ENCODE assay signal across 18 cellular contexts in genomic region chr1:215273838-215274516, GRCh38.
A peak's percentile ranks its signal among the peaks of the same experiment; 100 is the strongest.
DNase-seq lines count a peak whose midpoint lies in the region; ATAC-seq, FAIRE-seq and TF ChIP-seq lines count a peak whose summit lies in the region.
"Had no signal": no experiment of that assay in that cellular context is flagged by ENCODE, and none has a peak within 500 bp of the region (broad histone marks: within the 10 kb centered on the region; RNA-seq: fewer than 3 reads in every experiment).

No MANE protein-coding gene starts in this region.

- peak; percentile 85 for DNase-seq in ACHN
- peak; percentile 74 for DNase-seq in HFFc6
- DNase-seq in astrocyte (ENCODE audit: low read depth), result peak; percentile 95
- peak; percentile 36 for DNase-seq in foreskin melanocyte
- no peak for DNase-seq in NCI-H1105 (lab: John Stamatoyannopoulos, UW)
- DNase-seq in NCI-H82 treated with DMSO at 0.1 percent for 48 hours (lab: John Stamatoyannopoulos, UW; ENCODE audit: unreplicated experiment), result no peak
- no peak for DNase-seq in NCI-H1694 (lab: John Stamatoyannopoulos, UW)
- DNase-seq: activated CD4-positive, alpha-beta T cell treated with anti-CD3 and anti-CD28 coated beads for 1 hour; activated T-cell treated with anti-CD3 and anti-CD28 coated beads, Interleukin-2, amount 50 U/mL, for 4 hours; BE2C; GF-D8; left colon; naive thymus-derived CD8-positive, alpha-beta T cell; NCI-H774; stimulated activated CD4-positive, alpha-beta T cell treated with anti-CD3 and anti-CD28 coated beads, Interleukin-12 subunit alpha, Interleukin-12 subunit beta, amount 100 ng/mL, for 4 hours had no signal

- no peak overlapping the region for H2AFZ ChIP-seq in astrocyte (ENCODE audit: low read depth, low read length)

- H3K9me3 Mint-ChIP-seq in HFFc6 (peaks cover 3% of the 10 kb centered on the region; the same call in 1 of the 2 replicates), astrocyte (ENCODE audit: unreplicated experiment) (peaks cover 3% of the 10 kb centered on the region)

- peak overlapping the region; percentile 5 for H3K27ac ChIP-seq in astrocyte (ENCODE audit: low read depth, low read length)
- H3K27ac ChIP-seq: ascending aorta had no signal

- H3K9me3 ChIP-seq in astrocyte (ENCODE audit: insufficient read depth, low read depth, low read length), result no peaks in the 10 kb centered on the region
- H3K9me3 ChIP-seq: ascending aorta, BE2C had no signal

- peak overlapping the region; percentile 28 for H3K4me3 ChIP-seq in astrocyte (ENCODE audit: insufficient read depth, low read depth, low read length)
- H3K4me3 ChIP-seq: ascending aorta had no signal

- in situ Hi-C loops in ACHN (cut with HindIII; ENCODE audit: low pct_ligation_motif_present, low pct_unique_long_range_greater_than_20kb, low sequenced_read_pairs), result no loop called here

- peaks cover 10% of the 10 kb centered on the region for H3K36me3 Mint-ChIP-seq in HFFc6 (ENCODE audit: low read depth)
- H3K36me3 Mint-ChIP-seq in astrocyte (ENCODE audit: low read depth, unreplicated experiment), result no peaks in the 10 kb centered on the region
- H3K36me3 Mint-ChIP-seq: naive thymus-derived CD8-positive, alpha-beta T cell had no signal

- TF ChIP-seq CTCF in HFFc6 (IDR thresholded peaks at IDR 0.05), result no peak
- TF ChIP-seq CTCF in astrocyte (IDR thresholded peaks at IDR 0.05; ENCODE audit: insufficient read depth, low read depth, low read length), result no peak

- no peaks in the 10 kb centered on the region for H3K27me3 ChIP-seq in astrocyte (ENCODE audit: insufficient read depth, low read length)
- H3K27me3 ChIP-seq: ascending aorta, BE2C had no signal

- H3K4me2 ChIP-seq in astrocyte (ENCODE audit: low read length), result peak overlapping the region; percentile 65

- no peaks in the 10 kb centered on the region for H3K36me3 ChIP-seq in astrocyte (ENCODE audit: insufficient read depth, low read length)
- H3K36me3 ChIP-seq: ascending aorta, BE2C had no signal

- peaks cover 15% of the 10 kb centered on the region for H3K4me1 ChIP-seq in astrocyte (ENCODE audit: insufficient read depth, low read length)
- H3K4me1 ChIP-seq: ascending aorta, BE2C had no signal

- H3K27ac Mint-ChIP-seq in HFFc6, result peak overlapping the region; percentile 74
- no peak overlapping the region for H3K27ac Mint-ChIP-seq in astrocyte (ENCODE audit: unreplicated experiment)
- H3K27ac Mint-ChIP-seq: naive thymus-derived CD8-positive, alpha-beta T cell had no signal

- no peaks in the 10 kb centered on the region; the same call in 1 of the 2 replicates for H3K27me3 Mint-ChIP-seq in HFFc6 (ENCODE audit: insufficient read depth)
- peaks cover 4% of the 10 kb centered on the region for H3K27me3 Mint-ChIP-seq in astrocyte (ENCODE audit: low read depth, unreplicated experiment)

- no peak overlapping the region for H3K9ac ChIP-seq in astrocyte (ENCODE audit: low read length)

- ATAC-seq in HG02571 (IDR thresholded peaks at IDR 0.05; ENCODE audit: unreplicated experiment), result no peak
- ATAC-seq: activated T-cell treated with anti-CD3 and anti-CD28 coated beads, Interleukin-2, amount 50 U/mL, for 4 hours; esophagus mucosa; left colon; naive thymus-derived CD8-positive, alpha-beta T cell had no signal

- H3K79me2 ChIP-seq in astrocyte (ENCODE audit: insufficient read depth, low read length), result no peaks in the 10 kb centered on the region

- H3K4me1 Mint-ChIP-seq in HFFc6 (ENCODE audit: low read depth) (peaks cover 61% of the 10 kb centered on the region), astrocyte (ENCODE audit: low read depth, unreplicated experiment) (peaks cover 16% of the 10 kb centered on the region)
- H3K4me1 Mint-ChIP-seq: naive thymus-derived CD8-positive, alpha-beta T cell had no signal

- peak overlapping the region; percentile 72 for H3K4me3 Mint-ChIP-seq in HFFc6
- H3K4me3 Mint-ChIP-seq in astrocyte (ENCODE audit: unreplicated experiment), result no peak overlapping the region
- H3K4me3 Mint-ChIP-seq: activated T-cell treated with anti-CD3 and anti-CD28 coated beads, Interleukin-2, amount 50 U/mL, for 4 hours; naive thymus-derived CD8-positive, alpha-beta T cell had no signal

- no peaks in the 10 kb centered on the region for H4K20me1 ChIP-seq in astrocyte (ENCODE audit: insufficient read depth, low read length)

- peak; percentile 95 for FAIRE-seq in astrocyte (lab: Jason Lieb, UNC)

Comparison
In these comparisons a context has a peak if more than half of its experiments do, and no peak if none do; other contexts are left out.
1. DNase-seq: peak in ACHN (single experiment), HFFc6 (single experiment), astrocyte (single experiment) and foreskin melanocyte (single experiment); none in NCI-H1105 (single experiment), NCI-H82 treated with DMSO at 0.1 percent for 48 hours (single experiment) and NCI-H1694 (single experiment).